In genomic region chr16:72787519-72788268, GRCh38 we compare ENCODE assay signal across 8 cellular contexts.
DNase-seq lines count a peak whose midpoint lies in the region; ATAC-seq and TF ChIP-seq lines count a peak whose summit lies in the region.

No MANE protein-coding gene starts in this region.

- no peak for TF ChIP-seq CTCF in AG04449 (IDR thresholded peaks at IDR 0.05; ENCODE audit: insufficient read depth, low read length, missing control alignments)
- TF ChIP-seq CTCF in body of pancreas (IDR thresholded peaks at IDR 0.05), result no peak
- peak in 1 of 11 experiments; percentile 7 for TF ChIP-seq CTCF in spleen (IDR thresholded peaks at IDR 0.05 in 8 of 11, conservative IDR thresholded peaks at IDR 0.05 in 3 of 11)

- POLR2A ChIA-PET in AG04449 (lab: Yijun Ruan, JAX), result interaction anchor here (1.0 kb wide), 1 partner anchor 10 kb away, joined by 3 read pairs; no protein-coding TSS in a partner anchor

- peak overlapping the region; percentile 68 for H3K4me3 ChIP-seq in AG04449 (ENCODE audit: low read depth, low read length)
- no peak overlapping the region for H3K4me3 ChIP-seq in body of pancreas
- H3K4me3 ChIP-seq in iPS-20b (ENCODE audit: low read length), result peak overlapping the region; percentile 57
- H3K4me3 ChIP-seq in spleen, result peak overlapping the region; percentile 23 to 71 (median 40)

- TF ChIP-seq POLR2A in body of pancreas (IDR thresholded peaks at IDR 0.05) (no peak), spleen (IDR thresholded peaks at IDR 0.05) (no peak)

- ATAC-seq in GM19324 (IDR thresholded peaks at IDR 0.05; ENCODE audit: low FRiP score, unreplicated experiment) (peak; percentile 84), HG03442 (IDR thresholded peaks at IDR 0.05; ENCODE audit: unreplicated experiment) (peak; percentile 81), body of pancreas (peak; percentile 54)

- H3K9me3 ChIP-seq in body of pancreas (no peaks in the 10 kb centered on the region), iPS-20b (ENCODE audit: insufficient read depth, low read depth, low read length) (no peaks in the 10 kb centered on the region), spleen (no peaks in the 10 kb centered on the region)

- no peak overlapping the region for H3K9ac ChIP-seq in iPS-20b (ENCODE audit: low read depth, low read length)

- intact Hi-C loops in body of pancreas (cut with DNase I), result no loop called here
- intact Hi-C loops in spleen (cut with DNase I; ENCODE audit: low total_unique reads), result no loop called here

- peaks cover 0 to 6% of the 10 kb centered on the region in 2 donors for H3K36me3 ChIP-seq in body of pancreas (replicated peaks in 1 of 2; ENCODE audit: insufficient read depth in 1 of 2, low read depth in 2 of 2)
- H3K36me3 ChIP-seq in iPS-20b (ENCODE audit: insufficient read depth, low read depth, low read length), result no peaks in the 10 kb centered on the region
- peaks cover 0 to 5% (median 0%) of the 10 kb centered on the region in 6 donors for H3K36me3 ChIP-seq in spleen

- H3K27me3 ChIP-seq in body of pancreas, result no peaks in the 10 kb centered on the region
- H3K27me3 ChIP-seq in iPS-20b (ENCODE audit: insufficient read depth, low read length), result no peaks in the 10 kb centered on the region
- peaks cover 0 to 8% (median 0%) of the 10 kb centered on the region in 7 donors for H3K27me3 ChIP-seq in spleen (replicated peaks in 1 of 7)

- CTCF ChIA-PET in AG04449 (lab: Yijun Ruan, JAX), result interaction anchor here (1.2 to 1.4 kb wide), 2 partner anchors 284 to 294 kb away, joined by 4 read pairs; no protein-coding TSS in a partner anchor

- DNase-seq in AG04449 (ENCODE audit: low read depth, low spot score) (peak; percentile 77), T-helper 2 cell (peak in 4 of 5 experiments; percentile 5 to 92 (median 28)), body of pancreas (peak in 3 of 4 donors; percentile 51 to 63 (median 62)), spleen (peak; percentile 90), DMS79 treated with DMSO at 0.1 percent for 48 hours (lab: John Stamatoyannopoulos, UW) (no peak)

- 65 to 85% methylated on average over 40 of the region's 42 CpGs for WGBS in body of pancreas, 2 donors
- WGBS in spleen, 5 donors, result 4 to 12% (median 5%) methylated on average over 20 to 42 of the region's 42 CpGs

- H3K4me1 ChIP-seq in body of pancreas (peaks cover 16% of the 10 kb centered on the region), iPS-20b (ENCODE audit: insufficient read depth, low read length) (peaks cover 13% of the 10 kb centered on the region; the same call in 1 of the 2 replicates), spleen (peaks cover 0 to 43% (median 22%) of the 10 kb centered on the region in 6 donors)

- H3K27ac ChIP-seq in body of pancreas (no peak overlapping the region), iPS-20b (ENCODE audit: low read length) (no peak overlapping the region), spleen (peak overlapping the region; percentile 11 to 79 (median 70))

Comparison
In these comparisons a context has a peak if more than half of its experiments do, and no peak if none do; other contexts are left out.
1. H3K4me3 ChIP-seq: peak in AG04449 (single experiment), iPS-20b (single experiment) and spleen (8 of 8); none in body of pancreas (0 of 2).
2. H3K27ac ChIP-seq: peak in spleen (8 of 8); none in body of pancreas (0 of 4) and iPS-20b (single experiment).
3. Peak in every context shown above with its lines, with median percentiles within 50 percentile points of each other: ATAC-seq.